In the genomic region with DNA sequence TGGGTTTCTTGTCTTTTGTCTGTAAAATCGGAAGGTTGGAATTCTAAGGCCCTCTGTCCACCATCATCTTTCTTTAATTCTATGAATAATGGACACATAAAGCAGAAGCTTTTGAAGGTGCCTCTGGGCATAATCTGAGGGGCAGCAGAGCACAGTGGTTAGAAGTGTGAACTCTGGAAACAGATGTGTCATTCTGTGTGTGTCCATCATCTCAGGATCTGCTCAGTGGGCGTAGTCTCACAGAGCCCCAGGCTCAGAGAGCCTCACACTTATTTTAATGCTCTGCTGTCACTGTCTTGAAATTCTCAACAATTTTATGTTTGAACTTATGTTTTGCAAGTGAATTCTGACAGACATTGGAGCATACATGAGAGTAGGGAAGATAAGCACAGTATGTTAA, we compare ENCODE assay signal across 21 cellular contexts.
"Had no signal": no experiment of that assay in that cellular context is flagged by ENCODE, and none has a peak within 500 bp of the region (broad histone marks: within the 10 kb centered on the region; RNA-seq: fewer than 3 reads in every experiment).

No MANE protein-coding gene starts in this region.

- H3K9me3 ChIP-seq: esophagus muscularis mucosa, pancreas, testis, tibial nerve had no signal

- H3K36me3 ChIP-seq: esophagus muscularis mucosa, pancreas, tibial nerve had no signal

- H3K27ac ChIP-seq: esophagus muscularis mucosa, hepatocyte, pancreas, testis, tibial nerve had no signal

- DNase-seq: effector memory CD4-positive, alpha-beta T cell; head of caudate nucleus; kidney; left cardiac atrium; left ventricle myocardium superior; mesendoderm; naive B cell; occipital lobe; pancreas; right cardiac atrium; small intestine; stimulated activated CD4-positive, alpha-beta T cell treated with anti-CD3 and anti-CD28 coated beads, Interleukin-12 subunit alpha, Interleukin-12 subunit beta, amount 100 ng/mL, for 4 hours; testis had no signal

- H3K4me3 Mint-ChIP-seq: naive B cell; nephron; stimulated activated naive CD8-positive, alpha-beta T cell treated with anti-CD3 and anti-CD28 coated beads, Interleukin-15, Interleukin-2, amounts not matched to agents 100 ng/mL and 50 ng/mL, for 24 hours had no signal

- H3K36me3 Mint-ChIP-seq: naive B cell had no signal

- H3K4me2 ChIP-seq: hepatocyte had no signal

- FAIRE-seq: endometrium, kidney, pancreas, small intestine had no signal

- H3K27ac Mint-ChIP-seq: naive B cell; nephron; progenitor cell of endocrine pancreas; stimulated activated naive CD8-positive, alpha-beta T cell treated with anti-CD3 and anti-CD28 coated beads, Interleukin-15, Interleukin-2, amounts not matched to agents 100 ng/mL and 50 ng/mL, for 24 hours had no signal

- ATAC-seq: left cardiac atrium, left ventricle myocardium superior, pancreas, right cardiac atrium had no signal

- H3K4me3 ChIP-seq: esophagus muscularis mucosa, hepatocyte, lung, pancreas, testis, tibial nerve had no signal

- H2AFZ ChIP-seq: hepatocyte had no signal

- H3K27me3 ChIP-seq: pancreas, testis had no signal

- H3K9me3 Mint-ChIP-seq: naive B cell; stimulated activated naive CD8-positive, alpha-beta T cell treated with anti-CD3 and anti-CD28 coated beads, Interleukin-15, Interleukin-2, amounts not matched to agents 100 ng/mL and 50 ng/mL, for 24 hours had no signal

- H3K4me1 ChIP-seq: testis had no signal

- H3K79me2 ChIP-seq: hepatocyte had no signal
